ENCODE assay signal across 1 cellular context in the genomic region with DNA sequence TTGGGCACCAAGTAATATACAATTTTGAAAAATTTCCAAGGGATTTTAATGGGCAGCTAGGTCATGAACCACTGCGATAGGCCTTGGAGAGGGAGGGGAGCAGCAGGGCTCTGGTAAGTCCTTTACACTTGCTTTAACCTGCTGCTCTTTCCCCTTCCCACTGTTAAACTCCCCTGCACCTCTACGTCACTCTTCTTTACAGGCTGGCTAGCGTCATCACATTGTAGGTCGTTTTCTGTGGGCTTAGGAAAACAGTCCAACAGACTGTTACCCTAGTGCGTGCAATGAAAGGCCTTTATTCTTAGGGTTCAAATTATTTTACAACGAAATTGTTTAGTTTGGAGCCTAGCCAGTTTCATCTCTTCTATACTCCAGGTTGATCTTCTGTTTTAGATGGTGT.
TF ChIP-seq lines count a peak whose summit lies in the region.

No MANE protein-coding gene starts in this region.

TF ChIP-seq in HEK293, 187 proteins besides CTCF, POLR2A, EP300 and RAD21 (continued from another document):
- TF ChIP-seq, protein P1, sequence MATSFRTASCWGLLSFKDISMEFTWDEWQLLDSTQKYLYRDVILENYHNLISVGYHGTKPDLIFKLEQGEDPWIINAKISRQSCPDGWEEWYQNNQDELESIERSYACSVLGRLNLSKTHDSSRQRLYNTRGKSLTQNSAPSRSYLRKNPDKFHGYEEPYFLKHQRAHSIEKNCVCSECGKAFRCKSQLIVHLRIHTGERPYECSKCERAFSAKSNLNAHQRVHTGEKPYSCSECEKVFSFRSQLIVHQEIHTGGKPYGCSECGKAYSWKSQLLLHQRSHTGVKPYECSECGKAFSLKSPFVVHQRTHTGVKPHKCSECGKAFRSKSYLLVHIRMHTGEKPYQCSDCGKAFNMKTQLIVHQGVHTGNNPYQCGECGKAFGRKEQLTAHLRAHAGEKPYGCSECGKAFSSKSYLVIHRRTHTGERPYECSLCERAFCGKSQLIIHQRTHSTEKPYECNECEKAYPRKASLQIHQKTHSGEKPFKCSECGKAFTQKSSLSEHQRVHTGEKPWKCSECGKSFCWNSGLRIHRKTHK (tag by site-specific recombination; IDR thresholded peaks at IDR 0.05) = no peak
- TF ChIP-seq, protein P2, sequence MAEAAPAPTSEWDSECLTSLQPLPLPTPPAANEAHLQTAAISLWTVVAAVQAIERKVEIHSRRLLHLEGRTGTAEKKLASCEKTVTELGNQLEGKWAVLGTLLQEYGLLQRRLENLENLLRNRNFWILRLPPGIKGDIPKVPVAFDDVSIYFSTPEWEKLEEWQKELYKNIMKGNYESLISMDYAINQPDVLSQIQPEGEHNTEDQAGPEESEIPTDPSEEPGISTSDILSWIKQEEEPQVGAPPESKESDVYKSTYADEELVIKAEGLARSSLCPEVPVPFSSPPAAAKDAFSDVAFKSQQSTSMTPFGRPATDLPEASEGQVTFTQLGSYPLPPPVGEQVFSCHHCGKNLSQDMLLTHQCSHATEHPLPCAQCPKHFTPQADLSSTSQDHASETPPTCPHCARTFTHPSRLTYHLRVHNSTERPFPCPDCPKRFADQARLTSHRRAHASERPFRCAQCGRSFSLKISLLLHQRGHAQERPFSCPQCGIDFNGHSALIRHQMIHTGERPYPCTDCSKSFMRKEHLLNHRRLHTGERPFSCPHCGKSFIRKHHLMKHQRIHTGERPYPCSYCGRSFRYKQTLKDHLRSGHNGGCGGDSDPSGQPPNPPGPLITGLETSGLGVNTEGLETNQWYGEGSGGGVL (tag by site-specific recombination; IDR thresholded peaks at IDR 0.05) = no peak
- TF ChIP-seq ZNF624 (tag by site-specific recombination; IDR thresholded peaks at IDR 0.05) (no peak), ZBTB8A (tag by site-specific recombination; IDR thresholded peaks at IDR 0.05) (no peak), GLIS1 (tag by site-specific recombination; IDR thresholded peaks at IDR 0.05) (no peak)
- TF ChIP-seq, protein P3, sequence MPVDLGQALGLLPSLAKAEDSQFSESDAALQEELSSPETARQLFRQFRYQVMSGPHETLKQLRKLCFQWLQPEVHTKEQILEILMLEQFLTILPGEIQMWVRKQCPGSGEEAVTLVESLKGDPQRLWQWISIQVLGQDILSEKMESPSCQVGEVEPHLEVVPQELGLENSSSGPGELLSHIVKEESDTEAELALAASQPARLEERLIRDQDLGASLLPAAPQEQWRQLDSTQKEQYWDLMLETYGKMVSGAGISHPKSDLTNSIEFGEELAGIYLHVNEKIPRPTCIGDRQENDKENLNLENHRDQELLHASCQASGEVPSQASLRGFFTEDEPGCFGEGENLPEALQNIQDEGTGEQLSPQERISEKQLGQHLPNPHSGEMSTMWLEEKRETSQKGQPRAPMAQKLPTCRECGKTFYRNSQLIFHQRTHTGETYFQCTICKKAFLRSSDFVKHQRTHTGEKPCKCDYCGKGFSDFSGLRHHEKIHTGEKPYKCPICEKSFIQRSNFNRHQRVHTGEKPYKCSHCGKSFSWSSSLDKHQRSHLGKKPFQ (tag by site-specific recombination; IDR thresholded peaks at IDR 0.05) = no peak
- TF ChIP-seq, protein P4, sequence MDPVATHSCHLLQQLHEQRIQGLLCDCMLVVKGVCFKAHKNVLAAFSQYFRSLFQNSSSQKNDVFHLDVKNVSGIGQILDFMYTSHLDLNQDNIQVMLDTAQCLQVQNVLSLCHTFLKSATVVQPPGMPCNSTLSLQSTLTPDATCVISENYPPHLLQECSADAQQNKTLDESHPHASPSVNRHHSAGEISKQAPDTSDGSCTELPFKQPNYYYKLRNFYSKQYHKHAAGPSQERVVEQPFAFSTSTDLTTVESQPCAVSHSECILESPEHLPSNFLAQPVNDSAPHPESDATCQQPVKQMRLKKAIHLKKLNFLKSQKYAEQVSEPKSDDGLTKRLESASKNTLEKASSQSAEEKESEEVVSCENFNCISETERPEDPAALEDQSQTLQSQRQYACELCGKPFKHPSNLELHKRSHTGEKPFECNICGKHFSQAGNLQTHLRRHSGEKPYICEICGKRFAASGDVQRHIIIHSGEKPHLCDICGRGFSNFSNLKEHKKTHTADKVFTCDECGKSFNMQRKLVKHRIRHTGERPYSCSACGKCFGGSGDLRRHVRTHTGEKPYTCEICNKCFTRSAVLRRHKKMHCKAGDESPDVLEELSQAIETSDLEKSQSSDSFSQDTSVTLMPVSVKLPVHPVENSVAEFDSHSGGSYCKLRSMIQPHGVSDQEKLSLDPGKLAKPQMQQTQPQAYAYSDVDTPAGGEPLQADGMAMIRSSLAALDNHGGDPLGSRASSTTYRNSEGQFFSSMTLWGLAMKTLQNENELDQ (tag by site-specific recombination; IDR thresholded peaks at IDR 0.05; ENCODE audit: low read depth) = no peak
